ENCODE assay signal across 10 cellular contexts in genomic region chr3:112671930-112672715, GRCh38. TPM values are rescaled to one million over a fixed set of nuclear protein-coding genes. Genes with fewer than 3 reads are reported as not detected.
DNase-seq lines count a peak whose midpoint lies in the region; ATAC-seq and TF ChIP-seq lines count a peak whose summit lies in the region.
"Had no signal": no experiment of that assay in that cellular context is flagged by ENCODE, and none has a peak within 500 bp of the region (broad histone marks: within the 10 kb centered on the region; RNA-seq: fewer than 3 reads in every experiment).

No MANE protein-coding gene starts in this region.

- H3K9me3 ChIP-seq in gastroesophageal sphincter (no peaks in the 10 kb centered on the region), transverse colon (no peaks in the 10 kb centered on the region), BE2C (no peaks in the 10 kb centered on the region)

- no peak overlapping the region for H3K4me3 ChIP-seq in gastroesophageal sphincter
- no peak overlapping the region for H3K4me3 ChIP-seq in transverse colon
- no peak overlapping the region for H3K4me3 ChIP-seq in BE2C (ENCODE audit: low read depth, low read length)

- peaks cover 78% of the 10 kb centered on the region for H3K4me1 Mint-ChIP-seq in activated naive CD4-positive, alpha-beta T cell treated with anti-CD3 and anti-CD28 coated beads, Interleukin-2, amount 10 ng/mL, durations not matched to agents 7 days and 5 days
- peaks cover 38 to 75% (median 53%) of the 10 kb centered on the region in 3 donors for H3K4me1 Mint-ChIP-seq in T-cell

- ATAC-seq in T-cell (replicated peaks in 1 of 4) (peak; percentile 48 to 80 (median 62)), gastroesophageal sphincter (peak; percentile 60), GM21360 (IDR thresholded peaks at IDR 0.05; ENCODE audit: unreplicated experiment) (no peak)

- H3K27me3 Mint-ChIP-seq in activated naive CD4-positive, alpha-beta T cell treated with anti-CD3 and anti-CD28 coated beads, Interleukin-2, amount 10 ng/mL, durations not matched to agents 7 days and 5 days, result peaks cover 10% of the 10 kb centered on the region
- peaks cover 0 to 6% of the 10 kb centered on the region in 2 donors for H3K27me3 Mint-ChIP-seq in T-cell

- no peak for TF ChIP-seq POLR2A in gastroesophageal sphincter (IDR thresholded peaks at IDR 0.05)
- TF ChIP-seq POLR2A in transverse colon (IDR thresholded peaks at IDR 0.05), result no peak

- H3K27ac ChIP-seq in gastroesophageal sphincter (peak overlapping the region in 2 of 4 donors; percentile 21 to 52), transverse colon (peak overlapping the region; percentile 8 to 39 (median 30))

- CTCF ChIA-PET in activated naive CD4-positive, alpha-beta T cell treated with anti-CD3 and anti-CD28 coated beads, Interleukin-2, amount 10 ng/mL, durations not matched to agents 7 days and 5 days (lab: Charles Lee), result interaction anchor here (0.8 to 1.1 kb wide), 2 partner anchors 29 to 225 kb away, joined by 3 read pairs; no protein-coding TSS in a partner anchor
- CTCF ChIA-PET in T-cell (lab: Charles Lee), result no interaction called here

- in situ Hi-C loops in transverse colon (cut with MboI; ENCODE audit: low pct_ligation_motif_present in 1 of 4, low pct_unique_long_range_greater_than_20kb in 1 of 4, low sequenced_read_pairs in 3 of 4), result no loop called here

- H3K36me3 ChIP-seq in gastroesophageal sphincter (no peaks in the 10 kb centered on the region), transverse colon (no peaks in the 10 kb centered on the region), BE2C (no peaks in the 10 kb centered on the region)

- intact Hi-C loops in transverse colon (cut with DNase I; ENCODE audit: low total_unique reads), result no loop called here

- WGBS in gastroesophageal sphincter (ENCODE audit: low coverage in 1 of 2), 2 donors, result 37 to 55% methylated on average over 4 of the region's 4 CpGs
- WGBS in transverse colon (ENCODE audit: low coverage in 1 of 2), 2 donors, result 42 to 57% methylated on average over 4 of the region's 4 CpGs

- H3K27me3 ChIP-seq in gastroesophageal sphincter (no peaks in the 10 kb centered on the region), transverse colon (no peaks in the 10 kb centered on the region), BE2C (no peaks in the 10 kb centered on the region)

- peak overlapping the region; percentile 2 for H3K4me3 Mint-ChIP-seq in activated naive CD4-positive, alpha-beta T cell treated with anti-CD3 and anti-CD28 coated beads, Interleukin-2, amount 10 ng/mL, durations not matched to agents 7 days and 5 days
- peak overlapping the region in 2 of 3 donors; percentile 1 to 34 for H3K4me3 Mint-ChIP-seq in T-cell

- H3K4me1 ChIP-seq in gastroesophageal sphincter, result peaks cover 0 to 12% (median 0%) of the 10 kb centered on the region in 3 donors
- peaks cover 0 to 16% (median 1%) of the 10 kb centered on the region in 4 donors for H3K4me1 ChIP-seq in transverse colon
- no peaks in the 10 kb centered on the region for H3K4me1 ChIP-seq in BE2C

- POLR2A ChIA-PET in T-cell (lab: Charles Lee), result no interaction called here

- H3K27ac Mint-ChIP-seq in activated naive CD4-positive, alpha-beta T cell treated with anti-CD3 and anti-CD28 coated beads, Interleukin-2, amount 10 ng/mL, durations not matched to agents 7 days and 5 days, result peak overlapping the region; percentile 86
- peak overlapping the region; percentile 24 to 77 for H3K27ac Mint-ChIP-seq in T-cell

- H3K36me3 Mint-ChIP-seq in activated naive CD4-positive, alpha-beta T cell treated with anti-CD3 and anti-CD28 coated beads, Interleukin-2, amount 10 ng/mL, durations not matched to agents 7 days and 5 days, result peaks cover 3% of the 10 kb centered on the region
- H3K36me3 Mint-ChIP-seq in T-cell, result no peaks in the 10 kb centered on the region

- H3K9me3 Mint-ChIP-seq in activated naive CD4-positive, alpha-beta T cell treated with anti-CD3 and anti-CD28 coated beads, Interleukin-2, amount 10 ng/mL, durations not matched to agents 7 days and 5 days, result peaks cover 2% of the 10 kb centered on the region
- H3K9me3 Mint-ChIP-seq in T-cell, result no peaks in the 10 kb centered on the region

- TF ChIP-seq CTCF in gastroesophageal sphincter (IDR thresholded peaks at IDR 0.05) (no peak), transverse colon (IDR thresholded peaks at IDR 0.05) (no peak), BE2C (IDR thresholded peaks at IDR 0.05; ENCODE audit: low read depth, low read length) (no peak)

- no peak for DNase-seq in activated naive CD4-positive, alpha-beta T cell treated with anti-CD3 and anti-CD28 coated beads, Interleukin-2, amount 10 ng/mL, durations not matched to agents 7 days and 5 days
- no peak for DNase-seq in activated naive CD4-positive, alpha-beta T cell treated with anti-CD3 and anti-CD28 coated beads, Interleukin-2, amount 50 U/mL, for 16 hours
- DNase-seq in T-cell (no peak), transverse colon (no peak), BE2C (no peak), NCI-H146 (lab: John Stamatoyannopoulos, UW) (no peak)
- DNase-seq: kidney, NCI-H446 treated with DMSO at 0.1 percent for 48 hours had no signal

- TF ChIP-seq EP300 in gastroesophageal sphincter (IDR thresholded peaks at IDR 0.05), result no peak
- no peak for TF ChIP-seq EP300 in transverse colon (IDR thresholded peaks at IDR 0.05; ENCODE audit: low read depth)

RNA-seq across cellular contexts. Expression of gene CCDC80, which starts 31.2 kb away (rescaled TPM):
- total RNA-seq in T-cell (under 1 TPM in 3 of 5 donors, not detected in 2; 0.55 to 0.66 (median 0.56) TPM), gastroesophageal sphincter (100 to 1,000 TPM in 2 of 4 donors, 10 to 100 TPM in 2; 30.8 to 208 (median 138) TPM), transverse colon (10 to 100 TPM in 2 of 4 donors, 1 to 10 TPM in 2; 6.4 to 55.3 (median 18.4) TPM)
- polyA plus RNA-seq in BE2C (2012; ENCODE audit: insufficient read depth, insufficient read length, low read depth), result 9.5 TPM

Comparison
In these comparisons a context has a peak if more than half of its experiments do, and no peak if none do; other contexts are left out.
1. RNA of gene CCDC80, which starts 31.2 kb away (total RNA-seq): 30.8 to 208 TPM in gastroesophageal sphincter and 6.4 to 55.3 TPM in transverse colon; 0.55 to 0.66 TPM in T-cell; every median in the first group is over 4 times any median in the second.